ENCODE assay signal across 8 cellular contexts in genomic region chr12:45170456-45171042, GRCh38. TPM values are rescaled to one million over a fixed set of nuclear protein-coding genes. Genes with fewer than 3 reads are reported as not detected.
DNase-seq lines count a peak whose midpoint lies in the region; ATAC-seq and TF ChIP-seq lines count a peak whose summit lies in the region.

No MANE protein-coding gene starts in this region.

- H3K4me3 ChIP-seq in lower leg skin (ENCODE audit: low read depth, poor library complexity, severe bottlenecking) = no peak overlapping the region

- intact Hi-C loops in lower leg skin (cut with DNase I; ENCODE audit: low total_unique reads) = no loop called here

- TF ChIP-seq CTCF in GM12801 (IDR thresholded peaks at IDR 0.05; ENCODE audit: extremely low read depth, insufficient read length) (peak; percentile 29), lower leg skin (IDR thresholded peaks at IDR 0.05) (peak in 1 of 3 donors; percentile 54)

- TF ChIP-seq POLR2A in lower leg skin (IDR thresholded peaks at IDR 0.05) = no peak

- ATAC-seq in HG03039 (IDR thresholded peaks at IDR 0.05; ENCODE audit: unreplicated experiment) = peak; percentile 59
- ATAC-seq in HG03521 (IDR thresholded peaks at IDR 0.05; ENCODE audit: unreplicated experiment) = no peak

- peak; percentile 65 for DNase-seq in NCI-H510A treated with DMSO at 0.1 percent for 48 hours (lab: John Stamatoyannopoulos, UW)
- DNase-seq in activated CD4-positive, alpha-beta T cell treated with anti-CD3 and anti-CD28 coated beads, Interleukin-2, amount 50 U/mL, for 1 hour = peak; percentile 81
- DNase-seq in dermis microvascular lymphatic vessel endothelial cell (ENCODE audit: low read depth in 2 of 2) = peak; percentile 68 to 85
- DNase-seq in lower leg skin (ENCODE audit: low spot score in 2 of 2) = peak; percentile 77 to 94
- peak; percentile 76 for DNase-seq in stimulated activated CD8-positive, alpha-beta memory T cell treated with anti-CD3 and anti-CD28 coated beads, Interleukin-12 subunit alpha, Interleukin-12 subunit beta, amount 100 ng/mL, for 1 hour (ENCODE audit: low read depth)

- WGBS in lower leg skin, 2 donors = 45 to 50% methylated on average over 3 of the region's 3 CpGs

RNA-seq across cellular contexts. Expression of gene ANO6, which starts 45.3 kb away (rescaled TPM):
- total RNA-seq in dermis microvascular lymphatic vessel endothelial cell = 73.7 and 83.7 TPM in 2 replicates
- total RNA-seq in lower leg skin = 10 to 100 TPM; 36.3 to 41.1 (median 38.9) TPM
